2 cellular contexts compared by ENCODE assay signal in genomic region chr2:206478340-206478739, GRCh38.
TF ChIP-seq lines count a peak whose summit lies in the region.

No MANE protein-coding gene starts in this region.

TF ChIP-seq in HepG2, 621 proteins besides CTCF, POLR2A, EP300 and RAD21 (continued from another document):
- TF ChIP-seq KIAA2018 (CRISPR knock-in tag; IDR thresholded peaks at IDR 0.05; ENCODE audit: borderline replicate concordance) = no peak
- TF ChIP-seq CREB1 (IDR thresholded peaks at IDR 0.05) = peak; percentile 85
- no peak for TF ChIP-seq CREB1 (CRISPR knock-in tag; IDR thresholded peaks at IDR 0.05)
- no peak for TF ChIP-seq SIX1 (CRISPR knock-in tag; IDR thresholded peaks at IDR 0.05; ENCODE audit: borderline replicate concordance)
- no peak for TF ChIP-seq ARID5B (CRISPR knock-in tag; IDR thresholded peaks at IDR 0.05)

TF ChIP-seq in neural cell, 6 proteins besides CTCF, POLR2A, EP300 and RAD21 (continued from another document):
- no peak for TF ChIP-seq REST (IDR thresholded peaks at IDR 0.05; ENCODE audit: borderline replicate concordance)
